17 cellular contexts compared by ENCODE assay signal in the genomic region with DNA sequence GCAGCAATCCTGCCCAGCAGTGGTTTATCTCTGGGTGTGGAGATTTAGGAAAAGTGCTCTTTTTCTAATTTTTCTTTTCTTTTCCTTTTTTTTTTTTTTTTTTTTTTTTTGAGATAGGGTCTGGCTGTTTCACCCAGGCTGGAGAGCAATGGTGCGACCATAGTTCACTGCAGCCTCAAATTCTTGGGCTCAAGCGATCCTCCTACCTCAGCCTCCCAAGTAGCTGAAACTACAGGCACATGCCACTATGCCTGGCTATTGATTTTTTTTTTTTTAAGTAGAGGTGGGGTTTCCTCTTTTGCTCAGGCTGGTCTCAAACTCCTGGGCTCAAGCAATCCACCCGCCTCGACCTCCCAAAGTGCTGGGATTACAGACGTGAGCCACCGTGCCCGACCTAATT. TPM values are rescaled to one million over a fixed set of nuclear protein-coding genes. Genes with fewer than 3 reads are reported as not detected.
"Had no signal": no experiment of that assay in that cellular context is flagged by ENCODE, and none has a peak within 500 bp of the region (broad histone marks: within the 10 kb centered on the region; RNA-seq: fewer than 3 reads in every experiment).

No MANE protein-coding gene starts in this region.

RNA-seq across cellular contexts. Expression of gene ARSH, which starts 42.9 kb away (rescaled TPM):
- total RNA-seq: activated CD4-positive, alpha-beta memory T cell treated with anti-CD3 and anti-CD28 coated beads, Interleukin-2, amount 10 ng/mL, durations not matched to agents 7 days and 5 days; activated CD4-positive, alpha-beta T cell treated with anti-CD3 and anti-CD28 coated beads, Interleukin-2, amount 10 ng/mL, durations not matched to agents 24 days and 14 days; activated naive CD4-positive, alpha-beta T cell treated with anti-CD3 and anti-CD28 coated beads for 36 hours; activated naive CD8-positive, alpha-beta T cell treated with anti-CD3 and anti-CD28 coated beads, Interleukin-2, amount 10 ng/mL, durations not matched to agents 7 days and 5 days; activated T-cell treated with anti-CD3 and anti-CD28 coated beads, Interleukin-2, amount 50 U/mL, for 72 hours; cardiac septum; dermis blood vessel endothelial cell; kidney epithelial cell; left lung; lung microvascular endothelial cell; myocyte; renal cortical epithelial cell; sigmoid colon; T-helper 2 cell treated with Interferon-gamma antibody and Interleukin-4, amounts not matched to agents 100 ng/mL and 5 ng/mL, for 36 hours; temporal lobe; upper lobe of right lung had no signal
- polyA plus RNA-seq: neural cell, sigmoid colon had no signal
